Comparison of ENCODE assay signal across 15 cellular contexts in the genomic region with DNA sequence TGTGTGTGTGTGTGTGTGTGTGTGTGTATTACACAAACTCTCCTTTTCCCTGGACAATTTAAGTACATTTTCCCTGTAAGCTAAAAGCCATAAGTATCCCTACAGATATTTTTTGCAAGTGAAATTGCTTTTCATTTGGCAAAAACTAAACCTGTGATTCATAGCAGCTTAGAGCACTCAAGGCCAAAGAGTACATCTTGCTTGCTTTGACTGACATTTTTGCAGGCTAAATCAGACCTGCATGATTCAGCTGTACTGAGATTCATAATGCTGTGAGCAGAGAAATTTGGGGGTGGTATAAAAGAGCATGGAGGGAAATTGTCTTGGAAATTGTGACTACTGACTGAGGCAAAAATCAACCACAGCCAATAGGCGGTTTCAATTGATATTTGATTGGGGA.
DNase-seq lines count a peak whose midpoint lies in the region; ATAC-seq and TF ChIP-seq lines count a peak whose summit lies in the region.
"Had no signal": no experiment of that assay in that cellular context is flagged by ENCODE, and none has a peak within 500 bp of the region (broad histone marks: within the 10 kb centered on the region; RNA-seq: fewer than 3 reads in every experiment).

No MANE protein-coding gene starts in this region.

- no peaks in the 10 kb centered on the region for H3K9me2 ChIP-seq in GM23248 (ENCODE audit: insufficient read depth)

- H3K79me2 ChIP-seq in GM23248 (ENCODE audit: insufficient read depth), result no peaks in the 10 kb centered on the region

- TF ChIP-seq CTCF in fibroblast of villous mesenchyme (IDR thresholded peaks at IDR 0.05; ENCODE audit: insufficient read depth, low read depth, low read length) (no peak), glutamatergic neuron (IDR thresholded peaks at IDR 0.05; ENCODE audit: partially characterized antibody, unreplicated experiment) (no peak), coronary artery (IDR thresholded peaks at IDR 0.05) (no peak)

- H2AFZ ChIP-seq in GM23248, result 0 out of 2 replicates have a peak overlapping the region, but pooled peaks have one; percentile 0

- peak; percentile 77 for DNase-seq in GM23248
- DNase-seq in amniotic epithelial cell (ENCODE audit: low read depth), result peak; percentile 93
- DNase-seq in fibroblast of villous mesenchyme (ENCODE audit: low read depth), result peak; percentile 8
- peak; percentile 17 for DNase-seq in superior temporal gyrus (ENCODE audit: extremely low spot score)
- DNase-seq in activated T-cell treated with anti-CD3 and anti-CD28 coated beads for 4 hours, result no peak
- DNase-seq in glutamatergic neuron, result no peak
- no peak for DNase-seq in coronary artery (ENCODE audit: low spot score)
- DNase-seq: activated CD4-positive, CD25-positive, alpha-beta regulatory T cell; effector CD8-positive, alpha-beta T cell; MM.1S; NCI-H2171 had no signal

- no peak overlapping the region for H3K4me3 Mint-ChIP-seq in glutamatergic neuron (ENCODE audit: unreplicated experiment)
- H3K4me3 Mint-ChIP-seq: neural crest cell had no signal

- WGBS in GM23248 (ENCODE audit: low coverage in 1 of 2, low lambda C conversion rate in 2 of 2, missing lambda C conversion rate in 2 of 2), 2 experiments, result 57 to 68% methylated on average over 1 of the region's 1 CpG

- peak overlapping the region; percentile 16 for H3K4me2 ChIP-seq in GM23248 (ENCODE audit: unreplicated experiment)

- H3K4me3 ChIP-seq in GM23248, result no peak overlapping the region
- H3K4me3 ChIP-seq in fibroblast of villous mesenchyme (ENCODE audit: low read depth, low read length), result no peak overlapping the region
- no peak overlapping the region for H3K4me3 ChIP-seq in coronary artery
- H3K4me3 ChIP-seq: SK-N-MC, tibial nerve had no signal

- peaks cover 4% of the 10 kb centered on the region; the same call in 1 of the 2 replicates for H3F3A ChIP-seq in GM23248 (ENCODE audit: insufficient read depth)

- H3K36me3 Mint-ChIP-seq in glutamatergic neuron (ENCODE audit: unreplicated experiment), result no peaks in the 10 kb centered on the region

- H3K27ac Mint-ChIP-seq in glutamatergic neuron (ENCODE audit: unreplicated experiment), result no peak overlapping the region

- H3K27me3 ChIP-seq in GM23248 (replicated peaks; ENCODE audit: insufficient read depth), result no peaks in the 10 kb centered on the region
- H3K27me3 ChIP-seq: tibial nerve had no signal

- no peak for ATAC-seq in GM18861 (IDR thresholded peaks at IDR 0.05; ENCODE audit: unreplicated experiment)

- H3K27ac ChIP-seq in GM23248 (no peak overlapping the region), coronary artery (no peak overlapping the region)
- H3K27ac ChIP-seq: SK-N-MC had no signal

- no peaks in the 10 kb centered on the region for H3K9me3 Mint-ChIP-seq in glutamatergic neuron (ENCODE audit: unreplicated experiment)
- H3K9me3 Mint-ChIP-seq: neural crest cell had no signal

- no peak overlapping the region for H3K9ac ChIP-seq in GM23248

- H3K4me1 ChIP-seq in GM23248 (ENCODE audit: insufficient read depth), result peaks cover 16% of the 10 kb centered on the region; the same call in 1 of the 2 replicates
- H3K4me1 ChIP-seq: tibial nerve had no signal

- H3K4me1 Mint-ChIP-seq in glutamatergic neuron (ENCODE audit: low read depth, unreplicated experiment), result no peaks in the 10 kb centered on the region

- H3K36me3 ChIP-seq in GM23248 (ENCODE audit: low read depth), result no peaks in the 10 kb centered on the region
- H3K36me3 ChIP-seq: tibial nerve had no signal

- no peaks in the 10 kb centered on the region for H4K20me1 ChIP-seq in GM23248 (ENCODE audit: insufficient read depth)

- no peaks in the 10 kb centered on the region for H3K27me3 Mint-ChIP-seq in glutamatergic neuron (ENCODE audit: unreplicated experiment)

- in situ Hi-C loops in GM23248 (cut with MboI), result no loop called here

- no peaks in the 10 kb centered on the region for H3K9me3 ChIP-seq in GM23248 (ENCODE audit: low read depth)
- H3K9me3 ChIP-seq: tibial nerve had no signal

Comparison
In these comparisons a context has a peak if more than half of its experiments do, and no peak if none do; other contexts are left out.
1. DNase-seq: peak in GM23248 (single experiment), amniotic epithelial cell (single experiment), fibroblast of villous mesenchyme (single experiment) and superior temporal gyrus (single experiment); none in activated T-cell treated with anti-CD3 and anti-CD28 coated beads for 4 hours (single experiment), glutamatergic neuron (single experiment) and coronary artery (single experiment).